ENCODE assay signal across 17 cellular contexts in genomic region chr1:110229348-110230001, GRCh38. TPM values are rescaled to one million over a fixed set of nuclear protein-coding genes. Genes with fewer than 3 reads are reported as not detected.
DNase-seq lines count a peak whose midpoint lies in the region; ATAC-seq and TF ChIP-seq lines count a peak whose summit lies in the region.
"Had no signal": no experiment of that assay in that cellular context is flagged by ENCODE, and none has a peak within 500 bp of the region (broad histone marks: within the 10 kb centered on the region; RNA-seq: fewer than 3 reads in every experiment).

No MANE protein-coding gene starts in this region.

- peak overlapping the region; percentile 53 for H3K4me3 Mint-ChIP-seq in endothelial cell (ENCODE audit: unreplicated experiment)
- H3K4me3 Mint-ChIP-seq: stimulated activated naive CD8-positive, alpha-beta T cell treated with anti-CD3 and anti-CD28 coated beads, Interleukin-15, amount 100 ng/mL, for 72 hours had no signal

- H4K20me1 ChIP-seq in osteoblast (ENCODE audit: insufficient read depth, low read length), result no peaks in the 10 kb centered on the region
- H4K20me1 ChIP-seq: BLaER1 had no signal

- H3K4me2 ChIP-seq in osteoblast (ENCODE audit: insufficient read depth, low read length), result no peak overlapping the region

- no peak overlapping the region for H3K4me3 ChIP-seq in H7 (ENCODE audit: insufficient read depth, low read depth, low read length)
- H3K4me3 ChIP-seq in osteoblast (ENCODE audit: insufficient read depth, low read length), result no peak overlapping the region
- H3K4me3 ChIP-seq: ascending aorta, BLaER1, heart left ventricle had no signal

- no peaks in the 10 kb centered on the region for H3K9me3 Mint-ChIP-seq in endothelial cell (ENCODE audit: unreplicated experiment)
- H3K9me3 Mint-ChIP-seq: stimulated activated naive CD8-positive, alpha-beta T cell treated with anti-CD3 and anti-CD28 coated beads, Interleukin-15, amount 100 ng/mL, for 72 hours had no signal

- H3K4me1 ChIP-seq in osteoblast (ENCODE audit: insufficient read depth, low read length), result peaks cover 3% of the 10 kb centered on the region
- H3K4me1 ChIP-seq: ascending aorta had no signal

- no peak overlapping the region for H2AFZ ChIP-seq in osteoblast (ENCODE audit: low read length)

- H3K36me3 Mint-ChIP-seq in endothelial cell (ENCODE audit: low read depth, unreplicated experiment), result peaks cover 34% of the 10 kb centered on the region

- H3K27ac ChIP-seq in osteoblast (ENCODE audit: low read depth, low read length), result no peak overlapping the region
- H3K27ac ChIP-seq: ascending aorta, BLaER1, heart left ventricle had no signal

- H3K4me1 Mint-ChIP-seq in endothelial cell (ENCODE audit: unreplicated experiment), result no peaks in the 10 kb centered on the region

- H3K27ac Mint-ChIP-seq in endothelial cell (ENCODE audit: unreplicated experiment), result no peak overlapping the region

- ATAC-seq in HG02970 (IDR thresholded peaks at IDR 0.05; ENCODE audit: low FRiP score, unreplicated experiment), result no peak
- no peak for ATAC-seq in GM18511 (IDR thresholded peaks at IDR 0.05; ENCODE audit: unreplicated experiment)
- ATAC-seq in left lobe of liver, result no peak
- ATAC-seq in HG03520 (IDR thresholded peaks at IDR 0.05; ENCODE audit: unreplicated experiment), result no peak
- ATAC-seq: heart left ventricle; PC-3; stimulated activated naive CD8-positive, alpha-beta T cell treated with anti-CD3 and anti-CD28 coated beads, Interleukin-15, amount 100 ng/mL, for 72 hours had no signal

- H3K27me3 ChIP-seq in H7 (ENCODE audit: control insufficient read depth, insufficient read depth, low read length), result no peaks in the 10 kb centered on the region
- no peaks in the 10 kb centered on the region for H3K27me3 ChIP-seq in osteoblast (ENCODE audit: insufficient read depth, low read length)
- H3K27me3 ChIP-seq: ascending aorta, BLaER1, heart left ventricle had no signal

- H3K9me3 ChIP-seq in osteoblast (ENCODE audit: low read depth, low read length), result no peaks in the 10 kb centered on the region
- H3K9me3 ChIP-seq: ascending aorta, BLaER1 had no signal

- H3K36me3 ChIP-seq in H7 (replicated peaks; ENCODE audit: control insufficient read depth, insufficient read depth, low read length) (peaks cover 1% of the 10 kb centered on the region), osteoblast (ENCODE audit: insufficient read depth, low read length) (no peaks in the 10 kb centered on the region)

- DNase-seq in H7, result peak; percentile 78
- peak; percentile 66 for DNase-seq in SK-N-DZ (ENCODE audit: low spot score)
- DNase-seq in endothelial cell (ENCODE audit: low spot score), result no peak
- peak; percentile 78 for DNase-seq in osteoblast (ENCODE audit: insufficient read length, low spot score, missing footprints)
- no peak for DNase-seq in left lobe of liver (ENCODE audit: low spot score)
- DNase-seq: activated CD4-positive, alpha-beta T cell treated with anti-CD3 and anti-CD28 coated beads for 4 hours; MM.1S; NCI-H446; PC-3; stimulated activated naive CD8-positive, alpha-beta T cell treated with anti-CD3 and anti-CD28 coated beads, Interleukin-15, amount 100 ng/mL, for 72 hours; T-helper 1 cell had no signal

- no peak for TF ChIP-seq CTCF in endothelial cell (IDR thresholded peaks at IDR 0.05; ENCODE audit: unreplicated experiment)
- no peak for TF ChIP-seq CTCF in osteoblast (IDR thresholded peaks at IDR 0.05; ENCODE audit: extremely low read depth, low read depth, low read length)

- H3K27me3 Mint-ChIP-seq in endothelial cell (ENCODE audit: unreplicated experiment), result peaks cover 6% of the 10 kb centered on the region
- H3K27me3 Mint-ChIP-seq: stimulated activated naive CD8-positive, alpha-beta T cell treated with anti-CD3 and anti-CD28 coated beads, Interleukin-15, amount 100 ng/mL, for 72 hours had no signal

- no peaks in the 10 kb centered on the region for H3K79me2 ChIP-seq in osteoblast (ENCODE audit: insufficient read depth, low read length)

RNA-seq across cellular contexts. Expression of gene KCNC4, which starts 19.4 kb away (rescaled TPM):
- total RNA-seq in H7 (2014; rRNA removed; shearing (Covaris generic)), result 3.3 and 8.6 TPM in 2 replicates
- polyA plus RNA-seq in SK-N-DZ (2014; cell fraction: cytosol; rRNA removed), result 3.1 and 3.8 TPM in 2 replicates
- 3.8 and 8.3 TPM in 2 replicates for polyA plus RNA-seq in SK-N-DZ (2014; cell fraction: nucleus; rRNA removed)
- total RNA-seq in endothelial cell (ENCODE audit: unreplicated experiment), result 37.4 TPM
- 1.4 and 1.5 TPM in 2 replicates for total RNA-seq in osteoblast
- total RNA-seq in left lobe of liver, result 1.8 TPM

Comparison
In these comparisons a context has a peak if more than half of its experiments do, and no peak if none do; other contexts are left out.
1. DNase-seq: peak in H7 (single experiment), SK-N-DZ (single experiment) and osteoblast (single experiment); none in endothelial cell (single experiment) and left lobe of liver (single experiment).